13 cellular contexts compared by ENCODE assay signal in the genomic region with DNA sequence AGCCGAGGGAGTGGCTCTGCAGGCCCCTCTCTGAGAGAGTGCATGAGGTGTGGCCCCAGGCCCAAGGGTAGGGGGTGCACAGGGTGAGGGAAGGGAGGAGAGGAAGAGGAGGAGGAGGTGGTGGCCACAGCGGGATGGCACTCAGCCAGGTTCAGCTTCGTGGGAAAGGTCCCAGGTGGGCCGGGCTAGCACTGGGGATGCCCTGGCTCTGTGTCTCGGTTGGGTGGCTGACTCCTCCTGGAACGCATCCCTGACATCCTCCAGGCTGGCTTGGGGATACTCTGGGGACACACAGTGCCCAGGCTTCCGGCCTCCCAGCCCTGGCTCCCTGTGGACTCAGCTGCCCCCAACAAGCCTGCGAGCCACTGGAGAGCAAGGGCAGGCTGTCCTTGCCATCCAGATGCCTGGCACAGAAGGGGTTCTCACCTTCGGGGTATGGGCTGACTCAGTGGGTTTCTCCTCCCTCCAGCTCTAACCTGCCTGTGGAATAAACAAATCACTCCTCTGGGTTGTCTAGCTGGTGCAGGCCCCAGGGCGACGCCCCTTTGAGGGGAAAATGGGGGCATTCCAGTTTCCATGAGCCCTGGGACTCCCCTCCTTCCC. TPM values are rescaled to one million over a fixed set of nuclear protein-coding genes. Genes with fewer than 3 reads are reported as not detected.
A peak's percentile ranks its signal among the peaks of the same experiment; 100 is the strongest.
DNase-seq lines count a peak whose midpoint lies in the region; ATAC-seq, FAIRE-seq and TF ChIP-seq lines count a peak whose summit lies in the region.
"Had no signal": no experiment of that assay in that cellular context is flagged by ENCODE, and none has a peak within 500 bp of the region (broad histone marks: within the 10 kb centered on the region; RNA-seq: fewer than 3 reads in every experiment).

No MANE protein-coding gene starts in this region.

- no peak for FAIRE-seq in kidney (lab: Jason Lieb, UNC)

- no peak for ATAC-seq in HG02610 (IDR thresholded peaks at IDR 0.05; ENCODE audit: unreplicated experiment)
- ATAC-seq: body of pancreas had no signal

- intact Hi-C loops in activated CD4-positive, alpha-beta memory T cell treated with anti-CD3 and anti-CD28 coated beads for 36 hours (cut with micrococcal nuclease): loop anchor here (1.0 to 10.0 kb wide), 3 partner anchors 30 to 282 kb away; partner anchors contain the start of genes ACTR1B and TMEM131
- intact Hi-C loops in kidney (cut with DNase I): no loop called here

- H3K27ac ChIP-seq in kidney (ENCODE audit: low read depth in 2 of 2, low read length in 2 of 2): no peak overlapping the region
- H3K27ac ChIP-seq: body of pancreas had no signal

- H3K9ac ChIP-seq in kidney (ENCODE audit: low read length in 2 of 2): no peak overlapping the region

- no peaks in the 10 kb centered on the region for H3K27me3 Mint-ChIP-seq in activated CD4-positive, alpha-beta memory T cell treated with anti-CD3 and anti-CD28 coated beads for 36 hours

- H3K36me3 ChIP-seq in kidney (ENCODE audit: control insufficient read depth in 1 of 2, insufficient read depth in 2 of 2, low read length in 2 of 2): no peaks in the 10 kb centered on the region

- no peaks in the 10 kb centered on the region for H3K9me3 Mint-ChIP-seq in activated CD4-positive, alpha-beta memory T cell treated with anti-CD3 and anti-CD28 coated beads for 36 hours

- H3K4me1 Mint-ChIP-seq in activated CD4-positive, alpha-beta memory T cell treated with anti-CD3 and anti-CD28 coated beads for 36 hours (ENCODE audit: low read depth): peaks cover 59% of the 10 kb centered on the region

- H3K4me1 ChIP-seq in kidney (ENCODE audit: control insufficient read depth in 1 of 2, insufficient read depth in 1 of 2, low read depth in 1 of 2, low read length in 2 of 2): peaks cover 0 to 2% of the 10 kb centered on the region in 2 donors
- H3K4me1 ChIP-seq: body of pancreas had no signal

- CTCF ChIA-PET in activated CD4-positive, alpha-beta memory T cell treated with anti-CD3 and anti-CD28 coated beads for 36 hours (lab: Charles Lee): interaction anchor here (1.0 to 9.6 kb wide), 8 partner anchors 14 to 672 kb away, joined by 3 to 134 read pairs (median 13); partner anchors contain the start of gene COX5B

- no peak for DNase-seq in Jurkat, Clone E6-1 (ENCODE audit: low read depth, low spot score)
- peak; percentile 70 for DNase-seq in activated CD4-positive, alpha-beta memory T cell treated with anti-CD3 and anti-CD28 coated beads for 36 hours
- DNase-seq in kidney (peak; percentile 62), NCI-H2029 (lab: John Stamatoyannopoulos, UW) (no peak), GDM1 (lab: John Stamatoyannopoulos, UW) (no peak), NCI-H2196 treated with DMSO at 0.1 percent for 48 hours (lab: John Stamatoyannopoulos, UW; ENCODE audit: unreplicated experiment) (no peak)
- DNase-seq in stimulated activated CD8-positive, alpha-beta memory T cell treated with anti-CD3 and anti-CD28 coated beads, Interleukin-12 subunit alpha, Interleukin-12 subunit beta, amount 100 ng/mL, for 1 hour (ENCODE audit: low read depth): peak; percentile 45
- DNase-seq: DMS79 treated with DMSO at 0.1 percent for 48 hours, HCEC 1CT, NCI-H446 had no signal

- POLR2A ChIA-PET in activated CD4-positive, alpha-beta memory T cell treated with anti-CD3 and anti-CD28 coated beads for 36 hours (lab: Charles Lee): interaction anchor here (1.3 to 4.1 kb wide), 4 partner anchors 29 to 67 kb away, joined by 3 to 34 read pairs (median 22); partner anchors contain the start of genes ACTR1B and COX5B

- no peaks in the 10 kb centered on the region for H3K9me3 ChIP-seq in kidney (ENCODE audit: control insufficient read depth in 1 of 2, low read length in 2 of 2)
- H3K9me3 ChIP-seq: body of pancreas had no signal

- peak overlapping the region; percentile 95 for H3K27ac Mint-ChIP-seq in activated CD4-positive, alpha-beta memory T cell treated with anti-CD3 and anti-CD28 coated beads for 36 hours

- H3K4me3 ChIP-seq in Jurkat, Clone E6-1 (ENCODE audit: low read length): peak overlapping the region; percentile 99
- H3K4me3 ChIP-seq in kidney (ENCODE audit: low read length in 2 of 2): no peak overlapping the region
- H3K4me3 ChIP-seq: body of pancreas had no signal

- TF ChIP-seq CTCF in kidney (IDR thresholded peaks at IDR 0.05; ENCODE audit: borderline replicate concordance, extremely low read depth, insufficient read depth): no peak

- peaks cover 35% of the 10 kb centered on the region for H3K36me3 Mint-ChIP-seq in activated CD4-positive, alpha-beta memory T cell treated with anti-CD3 and anti-CD28 coated beads for 36 hours

- H3K4me3 Mint-ChIP-seq in activated CD4-positive, alpha-beta memory T cell treated with anti-CD3 and anti-CD28 coated beads for 36 hours: peak overlapping the region; percentile 92

RNA-seq across cellular contexts. Expression of gene ZAP70, which starts 0.6 kb away (rescaled TPM):
- polyA plus RNA-seq in Jurkat, Clone E6-1 (2012; ENCODE audit: insufficient read depth, insufficient read length): 186 TPM
- 100 to 1,000 TPM; 160 to 166 TPM for total RNA-seq in activated CD4-positive, alpha-beta memory T cell treated with anti-CD3 and anti-CD28 coated beads for 36 hours
- total RNA-seq in kidney: 15.0 TPM
- polyA plus RNA-seq in kidney (ENCODE audit: insufficient read depth, low read depth, low replicate concordance): 0.37 TPM
- total RNA-seq: fibroblast of villous mesenchyme had no signal

RNA-seq across cellular contexts. Expression of gene C2orf92, which starts 43.3 kb away (rescaled TPM):
- 0.86 TPM for polyA plus RNA-seq in Jurkat, Clone E6-1 (2012; ENCODE audit: insufficient read depth, insufficient read length)
- total RNA-seq in activated CD4-positive, alpha-beta memory T cell treated with anti-CD3 and anti-CD28 coated beads for 36 hours: 1 to 10 TPM; 4.5 to 4.8 TPM
- total RNA-seq in kidney: 7.3 TPM
- 3.3 TPM for polyA plus RNA-seq in kidney (ENCODE audit: insufficient read depth, low read depth, low replicate concordance)

RNA-seq across cellular contexts. Expression of gene ACTR1B, which starts 49.0 kb away (rescaled TPM):
- polyA plus RNA-seq in Jurkat, Clone E6-1 (2012; ENCODE audit: insufficient read depth, insufficient read length): 71.1 TPM
- total RNA-seq in activated CD4-positive, alpha-beta memory T cell treated with anti-CD3 and anti-CD28 coated beads for 36 hours: 100 to 1,000 TPM; 113 to 114 TPM
- 76.7 TPM for total RNA-seq in kidney
- polyA plus RNA-seq in kidney (ENCODE audit: insufficient read depth, low read depth, low replicate concordance): 62.4 TPM

Comparison
In these comparisons a context has a peak if more than half of its experiments do, and no peak if none do; other contexts are left out.
1. DNase-seq: peak in activated CD4-positive, alpha-beta memory T cell treated with anti-CD3 and anti-CD28 coated beads for 36 hours (single experiment), kidney (single experiment) and stimulated activated CD8-positive, alpha-beta memory T cell treated with anti-CD3 and anti-CD28 coated beads, Interleukin-12 subunit alpha, Interleukin-12 subunit beta, amount 100 ng/mL, for 1 hour (single experiment); none in Jurkat, Clone E6-1 (single experiment), NCI-H2029 (single experiment), GDM1 (single experiment) and NCI-H2196 treated with DMSO at 0.1 percent for 48 hours (single experiment).
2. RNA of gene ZAP70, which starts 0.6 kb away (total RNA-seq): 160 to 166 TPM in activated CD4-positive, alpha-beta memory T cell treated with anti-CD3 and anti-CD28 coated beads for 36 hours; 15.0 TPM in kidney (single experiment); every median in the first group is over 10 times any median in the second.